Comparison of ENCODE assay signal across 2 cellular contexts in the genomic region with DNA sequence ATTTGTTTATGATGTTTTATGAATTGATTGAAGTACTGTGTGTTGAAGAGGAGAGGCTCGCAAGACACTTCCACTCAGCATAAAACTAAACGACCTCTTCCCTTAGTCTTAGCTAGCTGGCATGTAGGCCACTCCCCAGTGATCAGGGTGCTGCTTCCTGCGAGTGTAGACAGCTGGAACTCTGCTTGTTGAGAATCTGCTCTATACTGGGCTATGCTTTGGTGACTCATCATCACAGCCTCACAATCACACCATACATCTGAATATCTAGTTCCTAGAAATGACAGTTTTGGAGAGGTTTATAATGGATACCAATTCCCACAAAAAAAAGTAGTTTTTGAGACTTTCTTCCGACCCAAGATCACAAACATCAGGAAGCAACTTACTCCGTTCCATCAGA.
TF ChIP-seq lines count a peak whose summit lies in the region.

No MANE protein-coding gene starts in this region.

TF ChIP-seq in SK-N-SH treated with all-trans-retinoic acid at 6 μM for 48 hours, 23 proteins besides CTCF, POLR2A, EP300 and RAD21:
- TF ChIP-seq ZFP30 (CRISPR knock-in tag; IDR thresholded peaks at IDR 0.05) (no peak), RARB (CRISPR knock-in tag; IDR thresholded peaks at IDR 0.05) (no peak), SNAI2 (CRISPR knock-in tag; IDR thresholded peaks at IDR 0.05) (no peak), ZNF70 (CRISPR knock-in tag; IDR thresholded peaks at IDR 0.05) (no peak), BACH2 (CRISPR knock-in tag; IDR thresholded peaks at IDR 0.05; ENCODE audit: borderline replicate concordance) (no peak), OSR1 (CRISPR knock-in tag; IDR thresholded peaks at IDR 0.05) (no peak), ARNTL (CRISPR knock-in tag; IDR thresholded peaks at IDR 0.05; ENCODE audit: borderline replicate concordance, low read depth) (no peak)
- TF ChIP-seq, protein P1, sequence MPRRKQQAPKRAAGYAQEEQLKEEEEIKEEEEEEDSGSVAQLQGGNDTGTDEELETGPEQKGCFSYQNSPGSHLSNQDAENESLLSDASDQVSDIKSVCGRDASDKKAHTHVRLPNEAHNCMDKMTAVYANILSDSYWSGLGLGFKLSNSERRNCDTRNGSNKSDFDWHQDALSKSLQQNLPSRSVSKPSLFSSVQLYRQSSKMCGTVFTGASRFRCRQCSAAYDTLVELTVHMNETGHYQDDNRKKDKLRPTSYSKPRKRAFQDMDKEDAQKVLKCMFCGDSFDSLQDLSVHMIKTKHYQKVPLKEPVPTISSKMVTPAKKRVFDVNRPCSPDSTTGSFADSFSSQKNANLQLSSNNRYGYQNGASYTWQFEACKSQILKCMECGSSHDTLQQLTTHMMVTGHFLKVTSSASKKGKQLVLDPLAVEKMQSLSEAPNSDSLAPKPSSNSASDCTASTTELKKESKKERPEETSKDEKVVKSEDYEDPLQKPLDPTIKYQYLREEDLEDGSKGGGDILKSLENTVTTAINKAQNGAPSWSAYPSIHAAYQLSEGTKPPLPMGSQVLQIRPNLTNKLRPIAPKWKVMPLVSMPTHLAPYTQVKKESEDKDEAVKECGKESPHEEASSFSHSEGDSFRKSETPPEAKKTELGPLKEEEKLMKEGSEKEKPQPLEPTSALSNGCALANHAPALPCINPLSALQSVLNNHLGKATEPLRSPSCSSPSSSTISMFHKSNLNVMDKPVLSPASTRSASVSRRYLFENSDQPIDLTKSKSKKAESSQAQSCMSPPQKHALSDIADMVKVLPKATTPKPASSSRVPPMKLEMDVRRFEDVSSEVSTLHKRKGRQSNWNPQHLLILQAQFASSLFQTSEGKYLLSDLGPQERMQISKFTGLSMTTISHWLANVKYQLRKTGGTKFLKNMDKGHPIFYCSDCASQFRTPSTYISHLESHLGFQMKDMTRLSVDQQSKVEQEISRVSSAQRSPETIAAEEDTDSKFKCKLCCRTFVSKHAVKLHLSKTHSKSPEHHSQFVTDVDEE (CRISPR knock-in tag; IDR thresholded peaks at IDR 0.05) = no peak
- TF ChIP-seq, protein P2, sequence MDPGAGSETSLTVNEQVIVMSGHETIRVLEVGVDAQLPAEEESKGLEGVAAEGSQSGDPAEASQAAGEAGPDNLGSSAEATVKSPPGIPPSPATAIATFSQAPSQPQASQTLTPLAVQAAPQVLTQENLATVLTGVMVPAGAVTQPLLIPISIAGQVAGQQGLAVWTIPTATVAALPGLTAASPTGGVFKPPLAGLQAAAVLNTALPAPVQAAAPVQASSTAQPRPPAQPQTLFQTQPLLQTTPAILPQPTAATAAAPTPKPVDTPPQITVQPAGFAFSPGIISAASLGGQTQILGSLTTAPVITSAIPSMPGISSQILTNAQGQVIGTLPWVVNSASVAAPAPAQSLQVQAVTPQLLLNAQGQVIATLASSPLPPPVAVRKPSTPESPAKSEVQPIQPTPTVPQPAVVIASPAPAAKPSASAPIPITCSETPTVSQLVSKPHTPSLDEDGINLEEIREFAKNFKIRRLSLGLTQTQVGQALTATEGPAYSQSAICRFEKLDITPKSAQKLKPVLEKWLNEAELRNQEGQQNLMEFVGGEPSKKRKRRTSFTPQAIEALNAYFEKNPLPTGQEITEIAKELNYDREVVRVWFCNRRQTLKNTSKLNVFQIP (CRISPR knock-in tag; IDR thresholded peaks at IDR 0.05; ENCODE audit: borderline replicate concordance, low read depth) = no peak
- TF ChIP-seq, protein P3, sequence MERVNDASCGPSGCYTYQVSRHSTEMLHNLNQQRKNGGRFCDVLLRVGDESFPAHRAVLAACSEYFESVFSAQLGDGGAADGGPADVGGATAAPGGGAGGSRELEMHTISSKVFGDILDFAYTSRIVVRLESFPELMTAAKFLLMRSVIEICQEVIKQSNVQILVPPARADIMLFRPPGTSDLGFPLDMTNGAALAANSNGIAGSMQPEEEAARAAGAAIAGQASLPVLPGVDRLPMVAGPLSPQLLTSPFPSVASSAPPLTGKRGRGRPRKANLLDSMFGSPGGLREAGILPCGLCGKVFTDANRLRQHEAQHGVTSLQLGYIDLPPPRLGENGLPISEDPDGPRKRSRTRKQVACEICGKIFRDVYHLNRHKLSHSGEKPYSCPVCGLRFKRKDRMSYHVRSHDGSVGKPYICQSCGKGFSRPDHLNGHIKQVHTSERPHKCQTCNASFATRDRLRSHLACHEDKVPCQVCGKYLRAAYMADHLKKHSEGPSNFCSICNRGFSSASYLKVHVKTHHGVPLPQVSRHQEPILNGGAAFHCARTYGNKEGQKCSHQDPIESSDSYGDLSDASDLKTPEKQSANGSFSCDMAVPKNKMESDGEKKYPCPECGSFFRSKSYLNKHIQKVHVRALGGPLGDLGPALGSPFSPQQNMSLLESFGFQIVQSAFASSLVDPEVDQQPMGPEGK (CRISPR knock-in tag; IDR thresholded peaks at IDR 0.05; ENCODE audit: borderline replicate concordance) = no peak

TF ChIP-seq in SK-N-SH, 30 proteins besides CTCF, POLR2A, EP300 and RAD21:
- TF ChIP-seq RFX5 (IDR thresholded peaks at IDR 0.05; ENCODE audit: low read length) (no peak), TEAD4 (IDR thresholded peaks at IDR 0.05; ENCODE audit: borderline replicate concordance, insufficient read depth) (no peak), SIN3A (IDR thresholded peaks at IDR 0.05; ENCODE audit: borderline replicate concordance, low read depth, low read length) (no peak), NFIC (IDR thresholded peaks at IDR 0.05; ENCODE audit: borderline replicate concordance) (no peak)
- TF ChIP-seq, protein P4, sequence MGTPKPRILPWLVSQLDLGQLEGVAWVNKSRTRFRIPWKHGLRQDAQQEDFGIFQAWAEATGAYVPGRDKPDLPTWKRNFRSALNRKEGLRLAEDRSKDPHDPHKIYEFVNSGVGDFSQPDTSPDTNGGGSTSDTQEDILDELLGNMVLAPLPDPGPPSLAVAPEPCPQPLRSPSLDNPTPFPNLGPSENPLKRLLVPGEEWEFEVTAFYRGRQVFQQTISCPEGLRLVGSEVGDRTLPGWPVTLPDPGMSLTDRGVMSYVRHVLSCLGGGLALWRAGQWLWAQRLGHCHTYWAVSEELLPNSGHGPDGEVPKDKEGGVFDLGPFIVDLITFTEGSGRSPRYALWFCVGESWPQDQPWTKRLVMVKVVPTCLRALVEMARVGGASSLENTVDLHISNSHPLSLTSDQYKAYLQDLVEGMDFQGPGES (IDR thresholded peaks at IDR 0.05; ENCODE audit: low read depth, low read length) = no peak
- TF ChIP-seq, protein P5, sequence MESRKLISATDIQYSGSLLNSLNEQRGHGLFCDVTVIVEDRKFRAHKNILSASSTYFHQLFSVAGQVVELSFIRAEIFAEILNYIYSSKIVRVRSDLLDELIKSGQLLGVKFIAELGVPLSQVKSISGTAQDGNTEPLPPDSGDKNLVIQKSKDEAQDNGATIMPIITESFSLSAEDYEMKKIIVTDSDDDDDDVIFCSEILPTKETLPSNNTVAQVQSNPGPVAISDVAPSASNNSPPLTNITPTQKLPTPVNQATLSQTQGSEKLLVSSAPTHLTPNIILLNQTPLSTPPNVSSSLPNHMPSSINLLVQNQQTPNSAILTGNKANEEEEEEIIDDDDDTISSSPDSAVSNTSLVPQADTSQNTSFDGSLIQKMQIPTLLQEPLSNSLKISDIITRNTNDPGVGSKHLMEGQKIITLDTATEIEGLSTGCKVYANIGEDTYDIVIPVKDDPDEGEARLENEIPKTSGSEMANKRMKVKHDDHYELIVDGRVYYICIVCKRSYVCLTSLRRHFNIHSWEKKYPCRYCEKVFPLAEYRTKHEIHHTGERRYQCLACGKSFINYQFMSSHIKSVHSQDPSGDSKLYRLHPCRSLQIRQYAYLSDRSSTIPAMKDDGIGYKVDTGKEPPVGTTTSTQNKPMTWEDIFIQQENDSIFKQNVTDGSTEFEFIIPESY (IDR thresholded peaks at IDR 0.05; ENCODE audit: borderline replicate concordance, low read depth) = no peak
